Comparison of ENCODE assay signal across 8 cellular contexts in the genomic region with DNA sequence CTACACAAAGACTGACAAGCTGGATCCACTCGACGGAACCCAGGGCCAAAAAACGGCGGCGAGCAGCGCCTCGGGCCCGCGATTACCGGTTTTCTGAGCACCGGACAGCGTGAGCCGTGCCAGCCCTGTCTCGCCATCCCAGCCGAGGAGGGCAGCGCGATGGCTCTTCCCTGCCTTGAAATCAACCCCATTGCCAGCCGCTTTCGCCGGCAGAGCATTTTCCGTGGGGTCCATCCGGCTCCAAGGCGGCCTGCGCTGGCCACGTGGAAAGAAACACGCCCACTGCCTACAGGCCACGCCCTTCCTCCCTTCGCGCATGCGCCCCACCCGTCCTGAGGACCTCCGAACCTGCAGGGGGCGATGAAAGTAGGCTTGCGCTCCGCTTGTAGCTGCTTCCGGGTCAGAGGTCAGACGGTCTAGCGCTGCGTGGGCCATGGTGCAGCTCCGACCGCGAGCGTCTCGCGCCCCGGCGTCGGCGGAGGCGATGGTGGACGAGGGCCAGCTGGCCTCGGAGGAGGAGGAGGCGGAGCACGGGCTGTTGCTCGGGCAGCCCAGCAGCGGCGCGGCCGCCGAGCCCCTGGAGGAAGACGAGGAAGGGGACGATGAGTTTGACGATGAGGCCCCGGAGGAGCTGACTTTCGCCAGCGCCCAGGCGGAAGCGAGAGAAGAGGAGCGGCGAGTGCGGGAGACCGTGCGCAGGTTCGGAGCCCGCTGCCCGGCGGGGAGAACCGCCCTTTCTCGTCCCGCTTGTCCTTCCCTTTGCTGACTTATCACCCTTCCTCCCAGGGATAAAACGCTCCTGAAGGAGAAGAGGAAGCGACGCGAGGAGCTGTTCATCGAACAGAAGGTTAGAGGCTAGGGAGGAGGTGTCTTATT. TPM values are rescaled to one million over a fixed set of nuclear protein-coding genes. Genes with fewer than 3 reads are reported as not detected.
A peak's percentile ranks its signal among the peaks of the same experiment; 100 is the strongest.
DNase-seq lines count a peak whose midpoint lies in the region; ATAC-seq and TF ChIP-seq lines count a peak whose summit lies in the region.

TSS of gene NOL7 (plus strand) at position 410 of the 876 bp plus-strand sequence. CDS start at position 434, 24 bp downstream.

- no peaks in the 10 kb centered on the region for H3K9me3 ChIP-seq in WERI-Rb-1 (ENCODE audit: severe bottlenecking)
- H3K9me3 ChIP-seq in mammary epithelial cell (replicated peaks; ENCODE audit: insufficient read depth, low read length): no peaks in the 10 kb centered on the region
- no peaks in the 10 kb centered on the region for H3K9me3 ChIP-seq in smooth muscle cell (replicated peaks; ENCODE audit: low read depth)

- H3K4me3 ChIP-seq in WERI-Rb-1 (ENCODE audit: low read depth, low read length) (peak within 1 kb of the TSS; percentile 86), mammary epithelial cell (replicated peaks in 1 of 3; ENCODE audit: insufficient read depth in 1 of 3, low read depth in 2 of 3, low read length in 3 of 3) (peak within 1 kb of the TSS; percentile 66 to 85 (median 81)), smooth muscle cell (peak within 1 kb of the TSS; percentile 83)

- intact Hi-C loops in mammary epithelial cell (cut with micrococcal nuclease): loop anchor here (1.0 to 10.0 kb wide), 7 partner anchors 41 to 450 kb away; partner anchors contain the start of genes RANBP9 and SIRT5

- in situ Hi-C loops in mammary epithelial cell (cut with MboI; ENCODE audit: low sequenced_read_pairs in 2 of 2): loop anchor here in 1 of 2 donors (25.0 kb wide), 1 partner anchor 278 kb away; the partner anchor contains the start of gene TBC1D7

- H3K4me1 ChIP-seq in mammary epithelial cell (ENCODE audit: insufficient read depth, low read length) (peaks cover 10% of the 10 kb centered on the region), smooth muscle cell (ENCODE audit: low read depth) (peaks cover 12% of the 10 kb centered on the region)

- H3F3A ChIP-seq in smooth muscle cell (ENCODE audit: low read depth): peaks cover 8% of the 10 kb centered on the region

- H3K79me2 ChIP-seq in mammary epithelial cell (ENCODE audit: insufficient read depth, low read length) (peaks cover 55% of the 10 kb centered on the region), smooth muscle cell (ENCODE audit: low read depth) (peaks cover 23% of the 10 kb centered on the region)

- H3K9ac ChIP-seq in mammary epithelial cell (ENCODE audit: insufficient read depth, low read length): peak within 1 kb of the TSS; percentile 92
- H3K9ac ChIP-seq in smooth muscle cell (ENCODE audit: low read depth): peak within 1 kb of the TSS; percentile 83

- dilution Hi-C loops in mammary epithelial cell (cut with HindIII; ENCODE audit: low sequenced_read_pairs): no loop called here

- H4K20me1 ChIP-seq in mammary epithelial cell (ENCODE audit: insufficient read depth, low read length) (no peaks in the 10 kb centered on the region), smooth muscle cell (ENCODE audit: low read depth) (peaks cover 20% of the 10 kb centered on the region)

- ATAC-seq in GM18870 (IDR thresholded peaks at IDR 0.05; ENCODE audit: unreplicated experiment) (peak; percentile 86), HG03135 (IDR thresholded peaks at IDR 0.05; ENCODE audit: unreplicated experiment) (peak; percentile 92)

- H3K27ac ChIP-seq in WERI-Rb-1 (peak within 1 kb of the TSS; percentile 96), mammary epithelial cell (ENCODE audit: insufficient read depth, low read depth, low read length) (peak within 1 kb of the TSS; percentile 77), smooth muscle cell (ENCODE audit: low read depth) (peak within 1 kb of the TSS; percentile 85)

- DNase-seq in AG08395 (ENCODE audit: low spot score) (peak; percentile 99), NCI-H2196 treated with DMSO at 0.1 percent for 48 hours (lab: John Stamatoyannopoulos, UW; ENCODE audit: unreplicated experiment) (peak; percentile 94), WERI-Rb-1 (peak; percentile 100), mammary epithelial cell (peak; percentile 95), iPS-NIHi11 (ENCODE audit: low spot score) (peak; percentile 96), smooth muscle cell (lab: John Stamatoyannopoulos, UW; ENCODE audit: unreplicated experiment) (peak; percentile 90)

- H3K27me3 ChIP-seq in WERI-Rb-1 (ENCODE audit: insufficient read depth, low read depth, severe bottlenecking) (no peaks in the 10 kb centered on the region), mammary epithelial cell (ENCODE audit: insufficient read depth, low read length) (no peaks in the 10 kb centered on the region), smooth muscle cell (ENCODE audit: low read depth) (no peaks in the 10 kb centered on the region)

- peak; percentile 99 for TF ChIP-seq CTCF in WERI-Rb-1 (IDR thresholded peaks at IDR 0.05; ENCODE audit: low read depth, low read length)
- peak; percentile 95 for TF ChIP-seq CTCF in mammary epithelial cell (conservative IDR thresholded peaks at IDR 0.05 in 1 of 2, IDR thresholded peaks at IDR 0.05 in 1 of 2; ENCODE audit: extremely low read depth in 1 of 2, insufficient read depth in 1 of 2, low read depth in 1 of 2, low read length in 2 of 2)
- peak; percentile 82 for TF ChIP-seq CTCF in smooth muscle cell (IDR thresholded peaks at IDR 0.05; ENCODE audit: borderline replicate concordance, insufficient read depth, poor library complexity, severe bottlenecking)

- 0% methylated on average over 5 of the region's 85 CpGs for WGBS in mammary epithelial cell (ENCODE audit: low coverage, missing lambda C conversion rate)
- WGBS in smooth muscle cell (ENCODE audit: low lambda C conversion rate): under 1% methylated on average over 83 of the region's 85 CpGs

- H3K4me2 ChIP-seq in mammary epithelial cell (ENCODE audit: insufficient read depth, low read depth, low read length): peak within 1 kb of the TSS; percentile 92
- peak within 1 kb of the TSS; percentile 90 for H3K4me2 ChIP-seq in smooth muscle cell

- BruUV-seq in mammary epithelial cell (replicated peaks; lab: Mats Ljungman, UMichigan): TSS peak; percentile 23

- CTCF ChIA-PET in mammary epithelial cell (lab: Charles Lee; ENCODE audit: low non-redundant PET): interaction anchor here (0.6 to 0.7 kb wide), 3 partner anchors 26 to 1846 kb away, joined by 3 to 4 read pairs (median 3); no protein-coding TSS in a partner anchor

- peak within 1 kb of the TSS; percentile 82 for H2AFZ ChIP-seq in mammary epithelial cell (ENCODE audit: low read depth, low read length)
- peak within 1 kb of the TSS; percentile 84 for H2AFZ ChIP-seq in smooth muscle cell (ENCODE audit: low read depth)

- H3K36me3 ChIP-seq in WERI-Rb-1: peaks cover 50% of the 10 kb centered on the region
- peaks cover 15% of the 10 kb centered on the region for H3K36me3 ChIP-seq in mammary epithelial cell (ENCODE audit: insufficient read depth, low read length)
- peaks cover 15% of the 10 kb centered on the region for H3K36me3 ChIP-seq in smooth muscle cell (ENCODE audit: low read depth)

RNA-seq across cellular contexts. Expression of gene NOL7, which starts in this region (rescaled TPM):
- total RNA-seq in mammary epithelial cell (10 to 100 TPM; 20.3 to 70.0 TPM), smooth muscle cell (97.3 and 120 TPM in 2 replicates)
- polyA plus RNA-seq in mammary epithelial cell (30.4 TPM), smooth muscle cell (104 and 132 TPM in 2 replicates)
- polyA minus RNA-seq in mammary epithelial cell: 5.3 TPM

Comparison
In these comparisons a context has a peak if more than half of its experiments do, and no peak if none do; other contexts are left out.
1. Peak in every context shown above with its lines: DNase-seq, ATAC-seq, H3K4me3 ChIP-seq and H3K27ac ChIP-seq.